Comparison of ENCODE assay signal across 11 cellular contexts in genomic region chr4:103429283-103429682, GRCh38.
A peak's percentile ranks its signal among the peaks of the same experiment; 100 is the strongest.
DNase-seq lines count a peak whose midpoint lies in the region; ATAC-seq and TF ChIP-seq lines count a peak whose summit lies in the region.
"Had no signal": no experiment of that assay in that cellular context is flagged by ENCODE, and none has a peak within 500 bp of the region (broad histone marks: within the 10 kb centered on the region; RNA-seq: fewer than 3 reads in every experiment).

No MANE protein-coding gene starts in this region.

- TF ChIP-seq CTCF in GM12873 (IDR thresholded peaks at IDR 0.05; ENCODE audit: insufficient read depth, low read depth, low read length, missing control alignments) (peak; percentile 59), choroid plexus epithelial cell (conservative IDR thresholded peaks at IDR 0.05; ENCODE audit: low read depth, low read length) (peak; percentile 5), coronary artery (IDR thresholded peaks at IDR 0.05) (no peak)

- H3K4me3 ChIP-seq in choroid plexus epithelial cell (ENCODE audit: low read depth, low read length) (no peak overlapping the region), coronary artery (no peak overlapping the region)
- H3K4me3 ChIP-seq: suprapubic skin had no signal

- no peaks in the 10 kb centered on the region for H3K27me3 Mint-ChIP-seq in effector memory CD8-positive, alpha-beta T cell
- H3K27me3 Mint-ChIP-seq: activated CD8-positive, alpha-beta memory T cell treated with anti-CD3 and anti-CD28 coated beads, Interleukin-2, amount 10 ng/mL, durations not matched to agents 7 days and 5 days had no signal

- H3K9me3 Mint-ChIP-seq in effector memory CD8-positive, alpha-beta T cell, result peaks cover 4 to 14% of the 10 kb centered on the region in 2 donors

- H3K4me1 Mint-ChIP-seq in effector memory CD8-positive, alpha-beta T cell (ENCODE audit: low read depth in 2 of 2), result no peaks in the 10 kb centered on the region
- H3K4me1 Mint-ChIP-seq: activated CD8-positive, alpha-beta memory T cell treated with anti-CD3 and anti-CD28 coated beads, Interleukin-2, amount 10 ng/mL, durations not matched to agents 7 days and 5 days had no signal

- H3K4me3 Mint-ChIP-seq in effector memory CD8-positive, alpha-beta T cell, result no peak overlapping the region
- H3K4me3 Mint-ChIP-seq: activated CD8-positive, alpha-beta memory T cell treated with anti-CD3 and anti-CD28 coated beads, Interleukin-2, amount 10 ng/mL, durations not matched to agents 7 days and 5 days had no signal

- no peak overlapping the region for H3K27ac Mint-ChIP-seq in effector memory CD8-positive, alpha-beta T cell
- H3K27ac Mint-ChIP-seq: activated CD8-positive, alpha-beta memory T cell treated with anti-CD3 and anti-CD28 coated beads, Interleukin-2, amount 10 ng/mL, durations not matched to agents 7 days and 5 days had no signal

- ATAC-seq in GM19395 (IDR thresholded peaks at IDR 0.05; ENCODE audit: unreplicated experiment) (peak; percentile 89), HG03095 (IDR thresholded peaks at IDR 0.05; ENCODE audit: unreplicated experiment) (peak; percentile 93)
- ATAC-seq in effector memory CD8-positive, alpha-beta T cell (replicated peaks), result no peak
- ATAC-seq: activated CD8-positive, alpha-beta memory T cell treated with anti-CD3 and anti-CD28 coated beads, Interleukin-2, amount 10 ng/mL, durations not matched to agents 7 days and 5 days had no signal

- no peak for DNase-seq in choroid plexus epithelial cell (ENCODE audit: low read depth)
- no peak for DNase-seq in coronary artery (ENCODE audit: low spot score)
- DNase-seq in NK-92 (lab: John Stamatoyannopoulos, UW; ENCODE audit: unreplicated experiment), result no peak
- no peak for DNase-seq in mesenteric fat pad (ENCODE audit: low spot score)
- DNase-seq in effector memory CD8-positive, alpha-beta T cell, result no peak
- DNase-seq: activated CD8-positive, alpha-beta memory T cell treated with anti-CD3 and anti-CD28 coated beads, Interleukin-2, amount 10 ng/mL, durations not matched to agents 7 days and 5 days; NCI-H2107 had no signal

- no peaks in the 10 kb centered on the region for H3K36me3 Mint-ChIP-seq in effector memory CD8-positive, alpha-beta T cell (ENCODE audit: insufficient read depth)
- H3K36me3 Mint-ChIP-seq: activated CD8-positive, alpha-beta memory T cell treated with anti-CD3 and anti-CD28 coated beads, Interleukin-2, amount 10 ng/mL, durations not matched to agents 7 days and 5 days had no signal

- H3K27ac ChIP-seq in coronary artery, result no peak overlapping the region
- H3K27ac ChIP-seq: suprapubic skin had no signal
